ENCODE assay signal across 21 cellular contexts in the genomic region with DNA sequence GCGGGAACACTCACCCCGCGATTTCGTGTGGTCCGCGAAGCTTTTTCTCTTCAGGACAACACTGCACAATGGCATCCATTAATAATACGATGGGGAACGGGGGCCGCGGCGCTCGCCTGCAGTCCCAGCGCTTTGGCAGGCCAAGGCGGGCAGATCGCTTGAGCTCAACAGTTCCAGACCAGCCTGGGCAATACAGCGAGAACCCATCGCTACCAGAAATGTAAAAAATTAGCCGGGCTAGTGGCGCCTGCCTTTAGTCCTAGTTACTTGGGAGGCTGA. TPM values are rescaled to one million over a fixed set of nuclear protein-coding genes. Genes with fewer than 3 reads are reported as not detected.
DNase-seq lines count a peak whose midpoint lies in the region; ATAC-seq and TF ChIP-seq lines count a peak whose summit lies in the region.
"Had no signal": no experiment of that assay in that cellular context is flagged by ENCODE, and none has a peak within 500 bp of the region (broad histone marks: within the 10 kb centered on the region; RNA-seq: fewer than 3 reads in every experiment).

No MANE protein-coding gene starts in this region.

- no peaks in the 10 kb centered on the region for H4K20me1 ChIP-seq in Karpas-422 (ENCODE audit: insufficient read depth, low read depth, low read length)

- H2BK5ac ChIP-seq in neuronal stem cell (ENCODE audit: low read length): peak overlapping the region; percentile 66

- H3K36me3 ChIP-seq in left ventricle myocardium inferior (no peaks in the 10 kb centered on the region), neuronal stem cell (replicated peaks in 1 of 2; ENCODE audit: control insufficient read depth in 2 of 2, insufficient read depth in 2 of 2, low read length in 2 of 2) (no peaks in the 10 kb centered on the region), Karpas-422 (ENCODE audit: insufficient read depth, low read length) (no peaks in the 10 kb centered on the region)
- H3K36me3 ChIP-seq: HAP-1 had no signal

- H3K14ac ChIP-seq in neuronal stem cell (ENCODE audit: low read length): no peak overlapping the region

- H4K8ac ChIP-seq in neuronal stem cell (ENCODE audit: low read depth, low read length): no peak overlapping the region

- H3K9ac ChIP-seq in neuronal stem cell (ENCODE audit: low read depth, low read length, poor library complexity) (no peak overlapping the region), Karpas-422 (ENCODE audit: low read length) (no peak overlapping the region)
- H3K9ac ChIP-seq: GM23248 had no signal

- no peak overlapping the region for H3K4me2 ChIP-seq in neuronal stem cell (ENCODE audit: insufficient read depth, low read length, poor library complexity, severe bottlenecking)
- no peak overlapping the region for H3K4me2 ChIP-seq in Karpas-422 (ENCODE audit: low read depth, low read length, poor library complexity, severe bottlenecking)

- H3K4me1 ChIP-seq in left ventricle myocardium inferior (no peaks in the 10 kb centered on the region), neuronal stem cell (ENCODE audit: control insufficient read depth in 2 of 2, insufficient read depth in 1 of 2, low read depth in 1 of 2, low read length in 2 of 2) (no peaks in the 10 kb centered on the region), Karpas-422 (ENCODE audit: low read length) (no peaks in the 10 kb centered on the region)
- H3K4me1 ChIP-seq: Caco-2, HAP-1 had no signal

- H2BK120ac ChIP-seq in neuronal stem cell (ENCODE audit: low read depth, low read length): no peak overlapping the region

- ATAC-seq in Right ventricle myocardium superior (ENCODE audit: poor library complexity): no peak
- no peak for ATAC-seq in HG02798 (IDR thresholded peaks at IDR 0.05; ENCODE audit: poor library complexity, unreplicated experiment)
- ATAC-seq in GM21717 (IDR thresholded peaks at IDR 0.05; ENCODE audit: unreplicated experiment): no peak
- ATAC-seq: CD8-positive, alpha-beta T cell had no signal

- H2AK5ac ChIP-seq in neuronal stem cell (ENCODE audit: low read depth, low read length): no peak overlapping the region

- H3K23ac ChIP-seq in neuronal stem cell (ENCODE audit: low read depth, low read length, poor library complexity): no peak overlapping the region

- H3K9me3 ChIP-seq in left ventricle myocardium inferior (replicated peaks) (peaks cover 4% of the 10 kb centered on the region), neuronal stem cell (replicated peaks in 1 of 2; ENCODE audit: control insufficient read depth in 2 of 2, insufficient read depth in 1 of 2, low read depth in 1 of 2, low read length in 2 of 2) (peaks cover 0 to 3% of the 10 kb centered on the region in 2 donors), Karpas-422 (ENCODE audit: low read length) (no peaks in the 10 kb centered on the region)
- H3K9me3 ChIP-seq: Caco-2, HAP-1 had no signal

- H3K27ac ChIP-seq in left ventricle myocardium inferior (replicated peaks): no peak overlapping the region
- H3K27ac ChIP-seq in coronary artery: no peak overlapping the region
- H3K27ac ChIP-seq in neuronal stem cell (replicated peaks; ENCODE audit: low read length): no peak overlapping the region
- H3K27ac ChIP-seq in Karpas-422 (ENCODE audit: low read length): no peak overlapping the region
- H3K27ac ChIP-seq: 22Rv1, GM23248 had no signal

- H3K18ac ChIP-seq in neuronal stem cell (ENCODE audit: low read length): no peak overlapping the region

- TF ChIP-seq CTCF in left ventricle myocardium inferior (IDR thresholded peaks at IDR 0.05; ENCODE audit: borderline replicate concordance): no peak
- TF ChIP-seq CTCF in coronary artery (IDR thresholded peaks at IDR 0.05): no peak

- intact Hi-C loops in left ventricle myocardium inferior (cut with micrococcal nuclease): no loop called here
- intact Hi-C loops in Right ventricle myocardium superior (cut with DNase I): no loop called here

- H3K4me3 ChIP-seq in left ventricle myocardium inferior: peak overlapping the region; percentile 30
- H3K4me3 ChIP-seq in coronary artery: peak overlapping the region; percentile 3
- no peak overlapping the region for H3K4me3 ChIP-seq in neuronal stem cell (ENCODE audit: low read length in 2 of 2)
- no peak overlapping the region for H3K4me3 ChIP-seq in Karpas-422 (ENCODE audit: low read length)
- H3K4me3 ChIP-seq: GM23248, HAP-1 had no signal

- H3K79me2 ChIP-seq in Karpas-422 (ENCODE audit: low read length): no peaks in the 10 kb centered on the region

- no peak overlapping the region for H3K4ac ChIP-seq in neuronal stem cell (ENCODE audit: low read length)

- no peak overlapping the region for H2AFZ ChIP-seq in neuronal stem cell (ENCODE audit: low read length)
- H2AFZ ChIP-seq in Karpas-422 (ENCODE audit: low read length): no peak overlapping the region
- H2AFZ ChIP-seq: GM23248 had no signal

- H2BK15ac ChIP-seq in neuronal stem cell (ENCODE audit: low read length): peak overlapping the region; percentile 17

- no peaks in the 10 kb centered on the region for H3K79me1 ChIP-seq in neuronal stem cell (ENCODE audit: low read depth, low read length)

- H3K27me3 ChIP-seq in left ventricle myocardium inferior (ENCODE audit: low read depth) (peaks cover 39% of the 10 kb centered on the region), neuronal stem cell (ENCODE audit: control insufficient read depth in 3 of 3, insufficient read depth in 3 of 3, low read depth in 1 of 3, low read length in 3 of 3) (no peaks in the 10 kb centered on the region), Karpas-422 (ENCODE audit: low read length) (no peaks in the 10 kb centered on the region)

- no peaks in the 10 kb centered on the region for H3K9me2 ChIP-seq in Karpas-422 (replicated peaks; ENCODE audit: insufficient read depth, low read length)

- H4K91ac ChIP-seq in neuronal stem cell (ENCODE audit: low read depth, low read length, poor library complexity): no peak overlapping the region

- H2BK12ac ChIP-seq in neuronal stem cell (ENCODE audit: low read length): no peak overlapping the region

- DNase-seq in left ventricle myocardium inferior: no peak
- DNase-seq in Right ventricle myocardium superior: no peak
- no peak for DNase-seq in coronary artery (ENCODE audit: low spot score)
- DNase-seq in neuronal stem cell (ENCODE audit: low spot score): no peak
- DNase-seq in Karpas-422: no peak
- no peak for DNase-seq in T1000 (lab: John Stamatoyannopoulos, UW)
- DNase-seq: AML-193; C1 segment of cervical spinal cord; Caco-2; CD4-positive, CD25-positive, alpha-beta regulatory T cell; CD8-positive, alpha-beta T cell; DMS153; DND-41; GM23248; HFFc6 had no signal

- WGBS in neuronal stem cell (ENCODE audit: extremely low coverage in 2 of 2, insufficient read length in 2 of 2, insufficient replicate concordance in 1 of 2), 2 donors: no CpG with 5 or more reads among the region's 19 CpGs

RNA-seq across cellular contexts. Expression of a gene that starts 17.7 kb away (rescaled TPM):
- total RNA-seq in left ventricle myocardium inferior (not detected), Right ventricle myocardium superior (0.03 TPM)
- polyA plus RNA-seq in neuronal stem cell (2013, experiment 1 of 2): not detected
- not detected for polyA plus RNA-seq in neuronal stem cell (2013, experiment 2 of 2)
- total RNA-seq in Karpas-422 (2014; rRNA removed; shearing (Covaris generic); ENCODE audit: low replicate concordance): not detected in 2 replicates
- total RNA-seq: Caco-2; CD4-positive, CD25-positive, alpha-beta regulatory T cell; CD8-positive, alpha-beta T cell; HFFc6 had no signal
- polyA plus RNA-seq: AG04450; BJ; CD4-positive, CD25-positive, alpha-beta regulatory T cell; GM23248 had no signal

RNA-seq across cellular contexts. Expression of a gene that starts 30.4 kb away (rescaled TPM):
- total RNA-seq in left ventricle myocardium inferior (0.19 TPM), Right ventricle myocardium superior (0.24 TPM)
- not detected for polyA plus RNA-seq in neuronal stem cell (2013, experiment 1 of 2)
- not detected for polyA plus RNA-seq in neuronal stem cell (2013, experiment 2 of 2)
- not detected in 2 replicates for total RNA-seq in Karpas-422 (2014; rRNA removed; shearing (Covaris generic); ENCODE audit: low replicate concordance)
- total RNA-seq: Caco-2; CD8-positive, alpha-beta T cell; GM23248; HFFc6 had no signal
- polyA plus RNA-seq: AG04450; BJ; CD4-positive, CD25-positive, alpha-beta regulatory T cell; GM23248 had no signal

Comparison
In these comparisons a context has a peak if more than half of its experiments do, and no peak if none do; other contexts are left out.
1. H3K4me3 ChIP-seq: peak in left ventricle myocardium inferior (single experiment) and coronary artery (single experiment); none in neuronal stem cell (0 of 2) and Karpas-422 (single experiment).